1 cellular context compared by ENCODE assay signal in genomic region chr17:68290955-68291835, GRCh38.
TF ChIP-seq lines count a peak whose summit lies in the region.

TSS of gene ARSG (plus strand) at chr17:68291495. CDS start at chr17:68307494, 15,999 bp downstream.
A gene with protein sequence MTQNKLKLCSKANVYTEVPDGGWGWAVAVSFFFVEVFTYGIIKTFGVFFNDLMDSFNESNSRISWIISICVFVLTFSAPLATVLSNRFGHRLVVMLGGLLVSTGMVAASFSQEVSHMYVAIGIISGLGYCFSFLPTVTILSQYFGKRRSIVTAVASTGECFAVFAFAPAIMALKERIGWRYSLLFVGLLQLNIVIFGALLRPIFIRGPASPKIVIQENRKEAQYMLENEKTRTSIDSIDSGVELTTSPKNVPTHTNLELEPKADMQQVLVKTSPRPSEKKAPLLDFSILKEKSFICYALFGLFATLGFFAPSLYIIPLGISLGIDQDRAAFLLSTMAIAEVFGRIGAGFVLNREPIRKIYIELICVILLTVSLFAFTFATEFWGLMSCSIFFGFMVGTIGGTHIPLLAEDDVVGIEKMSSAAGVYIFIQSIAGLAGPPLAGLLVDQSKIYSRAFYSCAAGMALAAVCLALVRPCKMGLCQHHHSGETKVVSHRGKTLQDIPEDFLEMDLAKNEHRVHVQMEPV (minus strand): TSS chr17:68291127. CDS start chr17:68278320, 12,807 bp downstream.

TF ChIP-seq in HepG2, 621 proteins besides CTCF, POLR2A, EP300 and RAD21 (continues in another document):
- TF ChIP-seq USF2 (IDR thresholded peaks at IDR 0.05; ENCODE audit: low read depth, low read length), result 0 out of 2 replicates have a peak, but pooled peaks have one; percentile 17
- TF ChIP-seq USF2 (CRISPR knock-in tag; IDR thresholded peaks at IDR 0.05; ENCODE audit: borderline replicate concordance), result no peak
- TF ChIP-seq ZNF513 (CRISPR knock-in tag; conservative IDR thresholded peaks at IDR 0.05), result peak; percentile 84; the same call in 1 of the 2 replicates
- TF ChIP-seq ZNF564 (CRISPR knock-in tag; IDR thresholded peaks at IDR 0.05), result 0 out of 2 replicates have a peak, but pooled peaks have one; percentile 45
- no peak for TF ChIP-seq ZNF414 (CRISPR knock-in tag; IDR thresholded peaks at IDR 0.05)
- TF ChIP-seq TOPORS (CRISPR knock-in tag; IDR thresholded peaks at IDR 0.05), result 0 out of 2 replicates have a peak, but pooled peaks have one; percentile 35
- TF ChIP-seq ZBTB49 (CRISPR knock-in tag; IDR thresholded peaks at IDR 0.05; ENCODE audit: borderline replicate concordance), result no peak
- TF ChIP-seq ZNF556 (CRISPR knock-in tag; IDR thresholded peaks at IDR 0.05; ENCODE audit: borderline replicate concordance), result no peak
- TF ChIP-seq HBP1 (CRISPR knock-in tag; IDR thresholded peaks at IDR 0.05; ENCODE audit: low read depth), result 0 out of 2 replicates have a peak, but pooled peaks have one; percentile 24
- TF ChIP-seq RFX5 (IDR thresholded peaks at IDR 0.05; ENCODE audit: low read depth, low read length), result no peak
- TF ChIP-seq ARNT2 (CRISPR knock-in tag; IDR thresholded peaks at IDR 0.05; ENCODE audit: low read depth), result peak; percentile 65
- TF ChIP-seq NFYC (CRISPR knock-in tag; IDR thresholded peaks at IDR 0.05), result no peak
- TF ChIP-seq ZFY (CRISPR knock-in tag; IDR thresholded peaks at IDR 0.05), result peak; percentile 79
- TF ChIP-seq MXD1 (CRISPR knock-in tag; IDR thresholded peaks at IDR 0.05), result peak; percentile 37; the same call in 1 of the 2 replicates
- TF ChIP-seq, protein P1, sequence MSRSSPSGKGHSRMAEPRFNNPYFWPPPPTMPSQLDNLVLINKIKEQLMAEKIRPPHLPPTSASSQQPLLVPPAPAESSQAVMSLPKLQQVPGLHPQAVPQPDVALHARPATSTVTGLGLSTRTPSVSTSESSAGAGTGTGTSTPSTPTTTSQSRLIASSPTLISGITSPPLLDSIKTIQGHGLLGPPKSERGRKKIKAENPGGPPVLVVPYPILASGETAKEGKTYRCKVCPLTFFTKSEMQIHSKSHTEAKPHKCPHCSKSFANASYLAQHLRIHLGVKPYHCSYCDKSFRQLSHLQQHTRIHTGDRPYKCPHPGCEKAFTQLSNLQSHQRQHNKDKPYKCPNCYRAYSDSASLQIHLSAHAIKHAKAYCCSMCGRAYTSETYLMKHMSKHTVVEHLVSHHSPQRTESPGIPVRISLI (CRISPR knock-in tag; IDR thresholded peaks at IDR 0.05; ENCODE audit: borderline replicate concordance), result peak; percentile 6; the same call in 1 of the 2 replicates
- TF ChIP-seq, protein P2, sequence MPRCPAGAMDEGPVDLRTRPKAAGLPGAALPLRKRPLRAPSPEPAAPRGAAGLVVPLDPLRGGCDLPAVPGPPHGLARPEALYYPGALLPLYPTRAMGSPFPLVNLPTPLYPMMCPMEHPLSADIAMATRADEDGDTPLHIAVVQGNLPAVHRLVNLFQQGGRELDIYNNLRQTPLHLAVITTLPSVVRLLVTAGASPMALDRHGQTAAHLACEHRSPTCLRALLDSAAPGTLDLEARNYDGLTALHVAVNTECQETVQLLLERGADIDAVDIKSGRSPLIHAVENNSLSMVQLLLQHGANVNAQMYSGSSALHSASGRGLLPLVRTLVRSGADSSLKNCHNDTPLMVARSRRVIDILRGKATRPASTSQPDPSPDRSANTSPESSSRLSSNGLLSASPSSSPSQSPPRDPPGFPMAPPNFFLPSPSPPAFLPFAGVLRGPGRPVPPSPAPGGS (CRISPR knock-in tag; IDR thresholded peaks at IDR 0.05), result peak; percentile 7; the same call in 1 of the 2 replicates
- TF ChIP-seq, protein P3, sequence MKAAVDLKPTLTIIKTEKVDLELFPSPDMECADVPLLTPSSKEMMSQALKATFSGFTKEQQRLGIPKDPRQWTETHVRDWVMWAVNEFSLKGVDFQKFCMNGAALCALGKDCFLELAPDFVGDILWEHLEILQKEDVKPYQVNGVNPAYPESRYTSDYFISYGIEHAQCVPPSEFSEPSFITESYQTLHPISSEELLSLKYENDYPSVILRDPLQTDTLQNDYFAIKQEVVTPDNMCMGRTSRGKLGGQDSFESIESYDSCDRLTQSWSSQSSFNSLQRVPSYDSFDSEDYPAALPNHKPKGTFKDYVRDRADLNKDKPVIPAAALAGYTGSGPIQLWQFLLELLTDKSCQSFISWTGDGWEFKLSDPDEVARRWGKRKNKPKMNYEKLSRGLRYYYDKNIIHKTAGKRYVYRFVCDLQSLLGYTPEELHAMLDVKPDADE (CRISPR knock-in tag; IDR thresholded peaks at IDR 0.05), result peak; percentile 83
- TF ChIP-seq FOXK1 (CRISPR knock-in tag; IDR thresholded peaks at IDR 0.05; ENCODE audit: borderline replicate concordance, low read depth), result peak; percentile 34; the same call in 1 of the 2 replicates
- peak; percentile 87 for TF ChIP-seq ZNF563 (CRISPR knock-in tag; IDR thresholded peaks at IDR 0.05)
- TF ChIP-seq, protein P4, sequence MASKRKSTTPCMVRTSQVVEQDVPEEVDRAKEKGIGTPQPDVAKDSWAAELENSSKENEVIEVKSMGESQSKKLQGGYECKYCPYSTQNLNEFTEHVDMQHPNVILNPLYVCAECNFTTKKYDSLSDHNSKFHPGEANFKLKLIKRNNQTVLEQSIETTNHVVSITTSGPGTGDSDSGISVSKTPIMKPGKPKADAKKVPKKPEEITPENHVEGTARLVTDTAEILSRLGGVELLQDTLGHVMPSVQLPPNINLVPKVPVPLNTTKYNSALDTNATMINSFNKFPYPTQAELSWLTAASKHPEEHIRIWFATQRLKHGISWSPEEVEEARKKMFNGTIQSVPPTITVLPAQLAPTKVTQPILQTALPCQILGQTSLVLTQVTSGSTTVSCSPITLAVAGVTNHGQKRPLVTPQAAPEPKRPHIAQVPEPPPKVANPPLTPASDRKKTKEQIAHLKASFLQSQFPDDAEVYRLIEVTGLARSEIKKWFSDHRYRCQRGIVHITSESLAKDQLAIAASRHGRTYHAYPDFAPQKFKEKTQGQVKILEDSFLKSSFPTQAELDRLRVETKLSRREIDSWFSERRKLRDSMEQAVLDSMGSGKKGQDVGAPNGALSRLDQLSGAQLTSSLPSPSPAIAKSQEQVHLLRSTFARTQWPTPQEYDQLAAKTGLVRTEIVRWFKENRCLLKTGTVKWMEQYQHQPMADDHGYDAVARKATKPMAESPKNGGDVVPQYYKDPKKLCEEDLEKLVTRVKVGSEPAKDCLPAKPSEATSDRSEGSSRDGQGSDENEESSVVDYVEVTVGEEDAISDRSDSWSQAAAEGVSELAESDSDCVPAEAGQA (IDR thresholded peaks at IDR 0.05; ENCODE audit: low read depth), result no peak
- TF ChIP-seq, protein P4 (CRISPR knock-in tag; IDR thresholded peaks at IDR 0.05; ENCODE audit: borderline replicate concordance), result peak; percentile 95; the same call in 1 of the 2 replicates
- 0 out of 2 replicates have a peak, but pooled peaks have one; percentile 3 for TF ChIP-seq FOXO1 (CRISPR knock-in tag; IDR thresholded peaks at IDR 0.05)
- TF ChIP-seq ZNF263 (CRISPR knock-in tag; IDR thresholded peaks at IDR 0.05), result peak; percentile 35; the same call in 1 of the 2 replicates
- peak; percentile 64; the same call in 1 of the 2 replicates for TF ChIP-seq MTF1 (CRISPR knock-in tag; IDR thresholded peaks at IDR 0.05)
- TF ChIP-seq ZSCAN20 (CRISPR knock-in tag; IDR thresholded peaks at IDR 0.05; ENCODE audit: borderline replicate concordance), result 0 out of 2 replicates have a peak, but pooled peaks have one; percentile 49
- TF ChIP-seq SAP130 (CRISPR knock-in tag; IDR thresholded peaks at IDR 0.05; ENCODE audit: low read depth), result peak; percentile 79
- TF ChIP-seq ADNP (CRISPR knock-in tag; IDR thresholded peaks at IDR 0.05), result no peak
- TF ChIP-seq, protein P5, sequence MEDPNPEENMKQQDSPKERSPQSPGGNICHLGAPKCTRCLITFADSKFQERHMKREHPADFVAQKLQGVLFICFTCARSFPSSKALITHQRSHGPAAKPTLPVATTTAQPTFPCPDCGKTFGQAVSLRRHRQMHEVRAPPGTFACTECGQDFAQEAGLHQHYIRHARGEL (CRISPR knock-in tag; IDR thresholded peaks at IDR 0.05), result no peak
- peak; percentile 95 for TF ChIP-seq MYC (CRISPR knock-in tag; IDR thresholded peaks at IDR 0.05; ENCODE audit: borderline replicate concordance)
- peak; percentile 37; the same call in 1 of the 2 replicates for TF ChIP-seq MXD4 (CRISPR knock-in tag; IDR thresholded peaks at IDR 0.05)
- TF ChIP-seq, protein P6, sequence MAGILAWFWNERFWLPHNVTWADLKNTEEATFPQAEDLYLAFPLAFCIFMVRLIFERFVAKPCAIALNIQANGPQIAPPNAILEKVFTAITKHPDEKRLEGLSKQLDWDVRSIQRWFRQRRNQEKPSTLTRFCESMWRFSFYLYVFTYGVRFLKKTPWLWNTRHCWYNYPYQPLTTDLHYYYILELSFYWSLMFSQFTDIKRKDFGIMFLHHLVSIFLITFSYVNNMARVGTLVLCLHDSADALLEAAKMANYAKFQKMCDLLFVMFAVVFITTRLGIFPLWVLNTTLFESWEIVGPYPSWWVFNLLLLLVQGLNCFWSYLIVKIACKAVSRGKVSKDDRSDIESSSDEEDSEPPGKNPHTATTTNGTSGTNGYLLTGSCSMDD (CRISPR knock-in tag; IDR thresholded peaks at IDR 0.05), result 0 out of 2 replicates have a peak, but pooled peaks have one; percentile 44
- peak; percentile 83; the same call in 1 of the 2 replicates for TF ChIP-seq CCDC6 (CRISPR knock-in tag; IDR thresholded peaks at IDR 0.05)
